Comparison of ENCODE assay signal across 9 cellular contexts in genomic region chr11:562046-562645, GRCh38. TPM values are rescaled to one million over a fixed set of nuclear protein-coding genes. Genes with fewer than 3 reads are reported as not detected.
DNase-seq lines count a peak whose midpoint lies in the region; ATAC-seq, FAIRE-seq and TF ChIP-seq lines count a peak whose summit lies in the region.
"Had no signal": no experiment of that assay in that cellular context is flagged by ENCODE, and none has a peak within 500 bp of the region (broad histone marks: within the 10 kb centered on the region; RNA-seq: fewer than 3 reads in every experiment).

No MANE protein-coding gene starts in this region.

- H2BK12ac ChIP-seq in trophoblast cell (ENCODE audit: low read length) = no peak overlapping the region

- H3K9ac ChIP-seq in PC-3 (ENCODE audit: low read length) (peak overlapping the region; percentile 81), trophoblast cell (ENCODE audit: low read length) (peak overlapping the region; percentile 42)

- peak overlapping the region; percentile 58 for H3K14ac ChIP-seq in trophoblast cell (ENCODE audit: low read length)

- TF ChIP-seq CTCF in GM12864 (IDR thresholded peaks at IDR 0.05; ENCODE audit: low read depth, low read length, missing control alignments) = no peak
- no peak for TF ChIP-seq CTCF in PC-3 (conservative IDR thresholded peaks at IDR 0.05; ENCODE audit: low read depth, low read length)
- TF ChIP-seq CTCF in epithelial cell of proximal tubule (conservative IDR thresholded peaks at IDR 0.05; ENCODE audit: low read depth, low read length) = no peak

- peak overlapping the region; percentile 56 for H4K91ac ChIP-seq in trophoblast cell (ENCODE audit: low read depth, low read length)

- H2BK5ac ChIP-seq in trophoblast cell (ENCODE audit: low read depth, low read length, poor library complexity) = peak overlapping the region; percentile 48

- H3K9me3 ChIP-seq in PC-3 (ENCODE audit: low read length) = no peaks in the 10 kb centered on the region
- H3K9me3 ChIP-seq in trophoblast cell (ENCODE audit: insufficient read depth, low read depth, low read length) = peaks cover 4% of the 10 kb centered on the region

- CTCF ChIA-PET in PC-3 (lab: Charles Lee) = interaction anchor here (1.0 kb wide), 1 partner anchor 166 kb away, joined by 3 read pairs; no protein-coding TSS in a partner anchor

- no CpG with 5 or more reads among the region's 29 CpGs for WGBS in trophoblast cell (ENCODE audit: extremely low coverage, insufficient coverage, insufficient read length)

- H3K23ac ChIP-seq in trophoblast cell (ENCODE audit: low read length) = no peak overlapping the region

- intact Hi-C loops in PC-3 (cut with micrococcal nuclease) = loop anchor here (10.0 kb wide), 1 partner anchor 53 kb away; the partner anchor contains the start of gene IRF7

- H3K79me2 ChIP-seq in PC-3 (ENCODE audit: low read length) = peaks cover 41% of the 10 kb centered on the region
- peaks cover 20% of the 10 kb centered on the region for H3K79me2 ChIP-seq in trophoblast cell (ENCODE audit: control insufficient read depth, insufficient read depth, low read length, poor library complexity)

- no peaks in the 10 kb centered on the region for H3K36me3 ChIP-seq in PC-3 (ENCODE audit: low read depth, low read length)
- H3K36me3 ChIP-seq in trophoblast cell (ENCODE audit: control insufficient read depth in 1 of 2, insufficient read depth in 2 of 2, low read length in 2 of 2) = peaks cover 14 to 22% of the 10 kb centered on the region in 2 experiments

- H3K4me1 ChIP-seq in PC-3 (ENCODE audit: insufficient read depth, low read length) = peaks cover 26% of the 10 kb centered on the region
- peaks cover 48 to 53% of the 10 kb centered on the region in 2 experiments for H3K4me1 ChIP-seq in trophoblast cell (ENCODE audit: control insufficient read depth in 1 of 2, insufficient read depth in 2 of 2, low read length in 2 of 2)

- no peak overlapping the region for H4K12ac ChIP-seq in trophoblast cell (ENCODE audit: low read depth, low read length)

- ATAC-seq in PC-3 = no peak; the same call in 1 of the 2 replicates
- ATAC-seq in GM18519 (IDR thresholded peaks at IDR 0.05; ENCODE audit: low FRiP score, unreplicated experiment) = no peak

- peaks cover 36% of the 10 kb centered on the region for H3K79me1 ChIP-seq in trophoblast cell (ENCODE audit: low read length)

- peak overlapping the region; percentile 61 for H4K8ac ChIP-seq in trophoblast cell (ENCODE audit: low read depth, low read length)

- peak overlapping the region; percentile 82 for H3K4ac ChIP-seq in trophoblast cell (ENCODE audit: low read depth, low read length)

- H3K18ac ChIP-seq in trophoblast cell (ENCODE audit: low read length) = peak overlapping the region; percentile 81

- H3K4me3 ChIP-seq in GM12864 (ENCODE audit: low read depth, low read length) = peak overlapping the region; percentile 74
- peak overlapping the region; percentile 89 for H3K4me3 ChIP-seq in PC-3 (ENCODE audit: low read length)
- H3K4me3 ChIP-seq in epithelial cell of proximal tubule (ENCODE audit: low read depth, low read length) = peak overlapping the region; percentile 69
- peak overlapping the region; percentile 86 for H3K4me3 ChIP-seq in trophoblast cell (ENCODE audit: low read depth, low read length)

- no peaks in the 10 kb centered on the region for H3F3A ChIP-seq in PC-3 (ENCODE audit: low read length, unreplicated experiment)

- no peak for DNase-seq in GM12864 (ENCODE audit: low read depth)
- DNase-seq in PC-3 = no peak
- DNase-seq in epithelial cell of proximal tubule (ENCODE audit: low read depth) = no peak
- DNase-seq in trophoblast cell = peak; percentile 66 to 80
- DNase-seq in urothelium cell line (ENCODE audit: low spot score) = no peak
- DNase-seq in NCI-H774 (lab: John Stamatoyannopoulos, UW) = no peak
- DNase-seq in HuH-7.5 (ENCODE audit: low spot score) = no peak
- DNase-seq: activated CD4-positive, alpha-beta T cell treated with anti-CD3 and anti-CD28 coated beads, Interleukin-2, amount 50 U/mL, for 4 hours had no signal

- H3K27me3 ChIP-seq in PC-3 (ENCODE audit: low read length) = no peaks in the 10 kb centered on the region
- H3K27me3 ChIP-seq in trophoblast cell (ENCODE audit: insufficient read depth, low read length) = no peaks in the 10 kb centered on the region

- no peaks in the 10 kb centered on the region for H3K9me2 ChIP-seq in PC-3 (replicated peaks; ENCODE audit: low read length)

- H3K4me2 ChIP-seq in PC-3 (ENCODE audit: low read length) (peak overlapping the region; percentile 99), trophoblast cell (ENCODE audit: low read length) (peak overlapping the region; percentile 77)

- H2AFZ ChIP-seq in PC-3 (ENCODE audit: low read length) (no peak overlapping the region), trophoblast cell (ENCODE audit: insufficient read depth, low read length, poor library complexity) (no peak overlapping the region)

- H4K20me1 ChIP-seq in PC-3 (ENCODE audit: low read length) = 0 out of 2 replicates have a peak, but pooled peaks cover 1% of the 10 kb centered on the region

- no peak for FAIRE-seq in urothelium cell line (lab: Jason Lieb, UNC)

- POLR2A ChIA-PET in PC-3 (lab: Charles Lee; ENCODE audit: unreplicated experiment) = interaction anchor here (0.6 kb wide), 1 partner anchor 14 kb away, joined by 4 read pairs; the partner anchor contains the start of gene PHRF1

- BruUV-seq in PC-3 (replicated peaks; lab: Mats Ljungman, UMichigan) = TSS peak; percentile 54

- H2BK120ac ChIP-seq in trophoblast cell (ENCODE audit: insufficient read depth, low read length, poor library complexity) = peak overlapping the region; percentile 47

- H3K27ac ChIP-seq in PC-3 (ENCODE audit: low read length) (0 out of 2 replicates have a peak overlapping the region, but pooled peaks have one; percentile 45), trophoblast cell (ENCODE audit: low read depth, low read length) (peak overlapping the region; percentile 69)

- H2AK5ac ChIP-seq in trophoblast cell (ENCODE audit: low read length) = peak overlapping the region; percentile 10

RNA-seq across cellular contexts. Expression of gene RASSF7, which starts 1.4 kb away (rescaled TPM):
- total RNA-seq in PC-3 (2014; rRNA removed) = 58.6 and 79.7 TPM in 2 replicates
- 106 and 154 TPM in 2 replicates for total RNA-seq in epithelial cell of proximal tubule
- 41.3 and 45.5 TPM in 2 replicates for polyA plus RNA-seq in trophoblast cell (2013)

RNA-seq across cellular contexts. Expression of gene LMNTD2, which starts 1.6 kb away (rescaled TPM):
- total RNA-seq in PC-3 (2014; rRNA removed) (1.4 and 2.4 TPM in 2 replicates), epithelial cell of proximal tubule (1.5 and 2.2 TPM in 2 replicates)
- polyA plus RNA-seq in trophoblast cell (2013) = 2.2 and 2.6 TPM in 2 replicates

RNA-seq across cellular contexts. Expression of gene PHRF1, which starts 14.1 kb away (rescaled TPM):
- total RNA-seq in PC-3 (2014; rRNA removed) (41.4 and 52.4 TPM in 2 replicates), epithelial cell of proximal tubule (24.2 and 33.5 TPM in 2 replicates)
- 23.6 and 23.8 TPM in 2 replicates for polyA plus RNA-seq in trophoblast cell (2013)

RNA-seq across cellular contexts. Expression of gene LRRC56, which starts 24.8 kb away (rescaled TPM):
- total RNA-seq in PC-3 (2014; rRNA removed) (1.0 and 1.5 TPM in 2 replicates), epithelial cell of proximal tubule (0.87 and 1.6 TPM in 2 replicates)
- 0.22 and 0.40 TPM in 2 replicates for polyA plus RNA-seq in trophoblast cell (2013)

RNA-seq across cellular contexts. Expression of gene HRAS, which starts 26.8 kb away (rescaled TPM):
- 128 and 167 TPM in 2 replicates for total RNA-seq in PC-3 (2014; rRNA removed)
- 63.2 and 128 TPM in 2 replicates for total RNA-seq in epithelial cell of proximal tubule
- polyA plus RNA-seq in trophoblast cell (2013) = 39.2 and 40.8 TPM in 2 replicates

Comparison
In these comparisons a context has a peak if more than half of its experiments do, and no peak if none do; other contexts are left out.
1. DNase-seq: peak in trophoblast cell (2 of 2); none in GM12864 (single experiment), PC-3 (single experiment), epithelial cell of proximal tubule (single experiment), urothelium cell line (single experiment), NCI-H774 (single experiment) and HuH-7.5 (single experiment).
2. Peak in every context shown above with its lines, with median percentiles within 50 percentile points of each other: H3K4me3 ChIP-seq.